ENCODE assay signal across 1 cellular context in the genomic region with DNA sequence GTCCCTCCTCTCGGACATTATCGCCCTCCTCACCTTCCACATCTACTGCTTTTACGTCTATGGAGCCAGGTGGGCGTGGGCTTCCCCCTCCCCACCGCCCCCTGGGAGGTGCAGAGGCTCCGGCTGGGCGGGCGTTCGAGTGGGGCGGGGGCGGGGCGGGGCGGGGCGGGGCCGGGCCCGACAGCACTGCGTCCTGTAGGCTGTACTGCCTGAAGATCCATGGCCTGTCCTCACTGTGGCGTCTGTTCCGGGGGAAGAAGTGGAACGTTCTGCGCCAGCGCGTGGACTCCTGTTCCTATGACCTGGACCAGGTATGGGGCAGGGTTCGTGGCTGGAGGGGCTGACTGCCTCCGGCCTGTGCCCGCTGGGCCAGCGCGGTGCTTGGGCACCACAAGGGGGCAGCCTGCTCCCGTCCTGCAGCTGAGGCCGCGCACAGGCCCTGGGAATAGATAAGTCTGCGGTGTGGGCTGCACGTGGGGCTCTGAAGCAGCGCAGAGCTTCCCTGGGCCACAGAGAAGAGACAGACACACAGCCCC.
TF ChIP-seq lines count a peak whose summit lies in the region.

No MANE protein-coding gene starts in this region.

TF ChIP-seq in A549, 52 proteins besides CTCF, POLR2A, EP300 and RAD21 (continued from another document):
- TF ChIP-seq, protein P1, sequence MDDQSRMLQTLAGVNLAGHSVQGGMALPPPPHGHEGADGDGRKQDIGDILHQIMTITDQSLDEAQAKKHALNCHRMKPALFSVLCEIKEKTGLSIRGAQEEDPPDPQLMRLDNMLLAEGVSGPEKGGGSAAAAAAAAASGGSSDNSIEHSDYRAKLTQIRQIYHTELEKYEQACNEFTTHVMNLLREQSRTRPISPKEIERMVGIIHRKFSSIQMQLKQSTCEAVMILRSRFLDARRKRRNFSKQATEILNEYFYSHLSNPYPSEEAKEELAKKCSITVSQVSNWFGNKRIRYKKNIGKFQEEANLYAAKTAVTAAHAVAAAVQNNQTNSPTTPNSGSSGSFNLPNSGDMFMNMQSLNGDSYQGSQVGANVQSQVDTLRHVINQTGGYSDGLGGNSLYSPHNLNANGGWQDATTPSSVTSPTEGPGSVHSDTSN (IDR thresholded peaks at IDR 0.05), result 0 out of 2 replicates have a peak, but pooled peaks have one; percentile 47
- TF ChIP-seq, protein P2, sequence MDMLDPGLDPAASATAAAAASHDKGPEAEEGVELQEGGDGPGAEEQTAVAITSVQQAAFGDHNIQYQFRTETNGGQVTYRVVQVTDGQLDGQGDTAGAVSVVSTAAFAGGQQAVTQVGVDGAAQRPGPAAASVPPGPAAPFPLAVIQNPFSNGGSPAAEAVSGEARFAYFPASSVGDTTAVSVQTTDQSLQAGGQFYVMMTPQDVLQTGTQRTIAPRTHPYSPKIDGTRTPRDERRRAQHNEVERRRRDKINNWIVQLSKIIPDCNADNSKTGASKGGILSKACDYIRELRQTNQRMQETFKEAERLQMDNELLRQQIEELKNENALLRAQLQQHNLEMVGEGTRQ (IDR thresholded peaks at IDR 0.05), result no peak
- peak; percentile 68 for TF ChIP-seq SMC3 (IDR thresholded peaks at IDR 0.05)
- TF ChIP-seq, protein P3, sequence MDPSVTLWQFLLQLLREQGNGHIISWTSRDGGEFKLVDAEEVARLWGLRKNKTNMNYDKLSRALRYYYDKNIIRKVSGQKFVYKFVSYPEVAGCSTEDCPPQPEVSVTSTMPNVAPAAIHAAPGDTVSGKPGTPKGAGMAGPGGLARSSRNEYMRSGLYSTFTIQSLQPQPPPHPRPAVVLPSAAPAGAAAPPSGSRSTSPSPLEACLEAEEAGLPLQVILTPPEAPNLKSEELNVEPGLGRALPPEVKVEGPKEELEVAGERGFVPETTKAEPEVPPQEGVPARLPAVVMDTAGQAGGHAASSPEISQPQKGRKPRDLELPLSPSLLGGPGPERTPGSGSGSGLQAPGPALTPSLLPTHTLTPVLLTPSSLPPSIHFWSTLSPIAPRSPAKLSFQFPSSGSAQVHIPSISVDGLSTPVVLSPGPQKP (IDR thresholded peaks at IDR 0.05; ENCODE audit: low read depth, low read length), result no peak
- TF ChIP-seq JUN (IDR thresholded peaks at IDR 0.05), result peak in 1 of 2 experiments; percentile 40; a peak in 2 of 5 replicates
- TF ChIP-seq ZSCAN20 (CRISPR knock-in tag; IDR thresholded peaks at IDR 0.05), result no peak
- TF ChIP-seq HOXB5 (CRISPR knock-in tag; IDR thresholded peaks at IDR 0.05), result no peak
- no peak for TF ChIP-seq KDM1A (IDR thresholded peaks at IDR 0.05; ENCODE audit: low read depth)
- no peak for TF ChIP-seq HDAC2 (IDR thresholded peaks at IDR 0.05)
- no peak for TF ChIP-seq EHMT2 (IDR thresholded peaks at IDR 0.05; ENCODE audit: low read depth)
- TF ChIP-seq KDM5A (IDR thresholded peaks at IDR 0.05), result peak; percentile 51; the same call in 1 of the 2 replicates
- TF ChIP-seq CBX2 (IDR thresholded peaks at IDR 0.05; ENCODE audit: borderline replicate concordance, low read depth), result no peak
